In the genomic region with DNA sequence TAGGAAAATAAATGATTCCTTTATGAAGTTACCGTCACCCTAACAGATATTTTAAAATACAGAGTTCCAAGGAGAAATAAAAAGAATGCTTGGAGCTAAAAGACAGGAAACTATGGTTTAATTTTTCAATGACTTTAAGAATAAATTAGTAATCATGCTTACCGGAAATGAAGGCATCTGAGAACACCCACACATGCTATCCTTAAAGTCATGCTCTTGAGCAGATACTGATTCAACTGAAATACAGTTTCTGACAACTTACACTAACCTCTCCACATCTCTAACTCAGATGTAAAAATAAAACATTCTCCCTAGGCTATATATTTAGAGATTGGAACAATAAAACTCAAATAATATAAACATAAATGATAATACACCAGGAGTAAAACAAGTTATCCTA, we compare ENCODE assay signal across 18 cellular contexts. TPM values are rescaled to one million over a fixed set of nuclear protein-coding genes. Genes with fewer than 3 reads are reported as not detected.
DNase-seq lines count a peak whose midpoint lies in the region; ATAC-seq and TF ChIP-seq lines count a peak whose summit lies in the region.
"Had no signal": no experiment of that assay in that cellular context is flagged by ENCODE, and none has a peak within 500 bp of the region (broad histone marks: within the 10 kb centered on the region; RNA-seq: fewer than 3 reads in every experiment).

No MANE protein-coding gene starts in this region.

- TF ChIP-seq CTCF in natural killer cell (IDR thresholded peaks at IDR 0.05), result no peak
- no peak for TF ChIP-seq CTCF in tibial artery (IDR thresholded peaks at IDR 0.05)

- peaks cover 35% of the 10 kb centered on the region for H3K4me1 ChIP-seq in GM23248 (ENCODE audit: insufficient read depth)
- peaks cover 0 to 55% (median 21%) of the 10 kb centered on the region in 4 donors for H3K4me1 ChIP-seq in tibial artery

- H3K27ac ChIP-seq in GM23248 (peak overlapping the region; percentile 33), tibial artery (no peak overlapping the region)
- H3K27ac ChIP-seq: A549, Peyer's patch, prostate gland had no signal

- ATAC-seq in activated T-helper 17 cell treated with anti-CD3 and anti-CD28 coated beads, Interleukin-2, amount 50 U/mL, for 72 hours (replicated peaks), result peak; percentile 72
- ATAC-seq in natural killer cell, result peak in 1 of 3 donors; percentile 11
- ATAC-seq: A549, esophagus mucosa had no signal

- intact Hi-C loops in activated CD4-positive, alpha-beta T cell treated with anti-CD3 and anti-CD28 coated beads, Interleukin-2, amount 10 ng/mL, durations not matched to agents 24 days and 14 days (cut with micrococcal nuclease), result loop anchor here (1.0 kb wide), 1 partner anchor 8 kb away; the partner anchor contains the start of gene PSMD12
- intact Hi-C loops in natural killer cell (cut with micrococcal nuclease) (no loop called here), tibial artery (cut with DNase I; ENCODE audit: low total_unique reads) (no loop called here)

- peaks cover 38% of the 10 kb centered on the region for H3K4me1 Mint-ChIP-seq in activated CD4-positive, alpha-beta T cell treated with anti-CD3 and anti-CD28 coated beads, Interleukin-2, amount 10 ng/mL, durations not matched to agents 24 days and 14 days
- H3K4me1 Mint-ChIP-seq in activated T-helper 17 cell treated with anti-CD3 and anti-CD28 coated beads, Interleukin-2, amount 50 U/mL, for 72 hours, result peaks cover 33% of the 10 kb centered on the region
- H3K4me1 Mint-ChIP-seq in natural killer cell, result peaks cover 31 to 33% of the 10 kb centered on the region in 2 donors

- H3F3A ChIP-seq in GM23248 (ENCODE audit: insufficient read depth), result peaks cover 18% of the 10 kb centered on the region; the same call in 1 of the 2 replicates

- no peak for DNase-seq in activated CD4-positive, alpha-beta T cell treated with anti-CD3 and anti-CD28 coated beads, Interleukin-2, amount 10 ng/mL, durations not matched to agents 24 days and 14 days
- no peak for DNase-seq in activated CD4-positive, alpha-beta T cell treated with anti-CD3 and anti-CD28 coated beads, Interleukin-2, amount 50 U/mL, for 1 hour
- DNase-seq in GM23248 (peak; percentile 63), natural killer cell (no peak), tibial artery (no peak), NCI-H82 (lab: John Stamatoyannopoulos, UW) (no peak), NCI-H1105 treated with DMSO at 0.1 percent for 48 hours (lab: John Stamatoyannopoulos, UW) (no peak)
- DNase-seq: head of caudate nucleus, NCI-H1930, NCI-H69, Peyer's patch had no signal

- H3K9me2 ChIP-seq in GM23248 (ENCODE audit: insufficient read depth), result no peaks in the 10 kb centered on the region

- no peaks in the 10 kb centered on the region for H3K9me3 Mint-ChIP-seq in activated CD4-positive, alpha-beta T cell treated with anti-CD3 and anti-CD28 coated beads, Interleukin-2, amount 10 ng/mL, durations not matched to agents 24 days and 14 days
- no peaks in the 10 kb centered on the region for H3K9me3 Mint-ChIP-seq in activated T-helper 17 cell treated with anti-CD3 and anti-CD28 coated beads, Interleukin-2, amount 50 U/mL, for 72 hours
- H3K9me3 Mint-ChIP-seq in natural killer cell, result no peaks in the 10 kb centered on the region
- H3K9me3 Mint-ChIP-seq: nephron, type B pancreatic cell had no signal

- H3K27me3 Mint-ChIP-seq in activated CD4-positive, alpha-beta T cell treated with anti-CD3 and anti-CD28 coated beads, Interleukin-2, amount 10 ng/mL, durations not matched to agents 24 days and 14 days, result no peaks in the 10 kb centered on the region
- no peaks in the 10 kb centered on the region for H3K27me3 Mint-ChIP-seq in activated T-helper 17 cell treated with anti-CD3 and anti-CD28 coated beads, Interleukin-2, amount 50 U/mL, for 72 hours
- H3K27me3 Mint-ChIP-seq in natural killer cell (ENCODE audit: low read depth in 2 of 2), result no peaks in the 10 kb centered on the region
- H3K27me3 Mint-ChIP-seq: type B pancreatic cell had no signal

- H3K27me3 ChIP-seq in GM23248 (replicated peaks; ENCODE audit: insufficient read depth) (no peaks in the 10 kb centered on the region), tibial artery (no peaks in the 10 kb centered on the region)
- H3K27me3 ChIP-seq: Peyer's patch had no signal

- 50 to 54% methylated on average over 2 of the region's 2 CpGs for WGBS in GM23248 (ENCODE audit: low coverage in 1 of 2, low lambda C conversion rate in 2 of 2, missing lambda C conversion rate in 2 of 2), 2 experiments

- peak overlapping the region; percentile 85 for H3K27ac Mint-ChIP-seq in activated CD4-positive, alpha-beta T cell treated with anti-CD3 and anti-CD28 coated beads, Interleukin-2, amount 10 ng/mL, durations not matched to agents 24 days and 14 days
- H3K27ac Mint-ChIP-seq in activated T-helper 17 cell treated with anti-CD3 and anti-CD28 coated beads, Interleukin-2, amount 50 U/mL, for 72 hours, result peak overlapping the region; percentile 91
- peak overlapping the region in 1 of 2 donors; percentile 62 for H3K27ac Mint-ChIP-seq in natural killer cell
- H3K27ac Mint-ChIP-seq: nephron, type B pancreatic cell had no signal

- H3K36me3 Mint-ChIP-seq in activated CD4-positive, alpha-beta T cell treated with anti-CD3 and anti-CD28 coated beads, Interleukin-2, amount 10 ng/mL, durations not matched to agents 24 days and 14 days (ENCODE audit: low read depth), result peaks cover 51% of the 10 kb centered on the region
- H3K36me3 Mint-ChIP-seq in activated T-helper 17 cell treated with anti-CD3 and anti-CD28 coated beads, Interleukin-2, amount 50 U/mL, for 72 hours (ENCODE audit: low read depth), result peaks cover 96% of the 10 kb centered on the region
- H3K36me3 Mint-ChIP-seq in natural killer cell, result peaks cover 10% of the 10 kb centered on the region

- peak overlapping the region; percentile 56 for H3K4me2 ChIP-seq in GM23248 (ENCODE audit: unreplicated experiment)
- H3K4me2 ChIP-seq: A549 had no signal

- peaks cover 26% of the 10 kb centered on the region for H4K20me1 ChIP-seq in GM23248 (ENCODE audit: insufficient read depth)

- in situ Hi-C loops in GM23248 (cut with MboI), result no loop called here

- H3K4me3 Mint-ChIP-seq in activated CD4-positive, alpha-beta T cell treated with anti-CD3 and anti-CD28 coated beads, Interleukin-2, amount 10 ng/mL, durations not matched to agents 24 days and 14 days, result peak overlapping the region; percentile 67
- peak overlapping the region; percentile 90 for H3K4me3 Mint-ChIP-seq in activated T-helper 17 cell treated with anti-CD3 and anti-CD28 coated beads, Interleukin-2, amount 50 U/mL, for 72 hours
- peak overlapping the region; percentile 25 for H3K4me3 Mint-ChIP-seq in natural killer cell
- H3K4me3 Mint-ChIP-seq: nephron, type B pancreatic cell had no signal

- H3K36me3 ChIP-seq in GM23248 (ENCODE audit: low read depth) (peaks cover 39% of the 10 kb centered on the region), tibial artery (peaks cover 16 to 45% (median 35%) of the 10 kb centered on the region in 3 donors)
- H3K36me3 ChIP-seq: prostate gland had no signal

- H3K9me3 ChIP-seq in GM23248 (ENCODE audit: low read depth) (no peaks in the 10 kb centered on the region), tibial artery (no peaks in the 10 kb centered on the region)
- H3K9me3 ChIP-seq: A549, Peyer's patch, prostate gland had no signal

- H3K4me3 ChIP-seq in GM23248 (peak overlapping the region; percentile 34; the same call in 1 of the 2 replicates), tibial artery (no peak overlapping the region)
- H3K4me3 ChIP-seq: A549, lung, Peyer's patch, prostate gland had no signal

- peak overlapping the region; percentile 27; the same call in 1 of the 2 replicates for H3K9ac ChIP-seq in GM23248

- no peak overlapping the region for H2AFZ ChIP-seq in GM23248

- peaks cover 98% of the 10 kb centered on the region for H3K79me2 ChIP-seq in GM23248 (ENCODE audit: insufficient read depth)

RNA-seq across cellular contexts. Expression of gene PSMD12, which starts 7.8 kb away (rescaled TPM):
- total RNA-seq in activated CD4-positive, alpha-beta T cell treated with anti-CD3 and anti-CD28 coated beads, Interleukin-2, amount 10 ng/mL, durations not matched to agents 24 days and 14 days, result 92.3 and 93.6 TPM in 2 replicates
- 31.9 and 44.3 TPM in 2 replicates for total RNA-seq in GM23248 (2014; rRNA removed; shearing (Covaris generic))
- polyA plus RNA-seq in GM23248 (2016; fragmentation: Nextera tagmentation; extraction: Ambion mirVana), result 85.3 and 87.9 TPM in 2 replicates
- total RNA-seq in activated T-helper 17 cell treated with anti-CD3 and anti-CD28 coated beads, Interleukin-2, amount 50 U/mL, for 72 hours, result 100 to 1,000 TPM in 1 of 2 donors, 10 to 100 TPM in 1; 83.0 to 112 TPM
- total RNA-seq in natural killer cell, result 10 to 100 TPM; 57.4 to 58.2 (median 58.0) TPM

RNA-seq across cellular contexts. Expression of gene PITPNC1, which starts 18.5 kb away (rescaled TPM):
- 18.7 and 22.3 TPM in 2 replicates for total RNA-seq in activated CD4-positive, alpha-beta T cell treated with anti-CD3 and anti-CD28 coated beads, Interleukin-2, amount 10 ng/mL, durations not matched to agents 24 days and 14 days
- total RNA-seq in GM23248 (2014; rRNA removed; shearing (Covaris generic)), result 5.8 and 9.2 TPM in 2 replicates
- polyA plus RNA-seq in GM23248 (2016; fragmentation: Nextera tagmentation; extraction: Ambion mirVana), result 7.3 and 7.4 TPM in 2 replicates
- total RNA-seq in activated T-helper 17 cell treated with anti-CD3 and anti-CD28 coated beads, Interleukin-2, amount 50 U/mL, for 72 hours, result 10 to 100 TPM; 43.0 to 45.4 TPM
- total RNA-seq in natural killer cell, result 100 to 1,000 TPM; 150 to 185 (median 169) TPM

Comparison
In these comparisons a context has a peak if more than half of its experiments do, and no peak if none do; other contexts are left out.
1. H3K4me3 Mint-ChIP-seq: peak in every context shown above with its lines; median percentile 90 in activated T-helper 17 cell treated with anti-CD3 and anti-CD28 coated beads, Interleukin-2, amount 50 U/mL, for 72 hours; 67 in activated CD4-positive, alpha-beta T cell treated with anti-CD3 and anti-CD28 coated beads, Interleukin-2, amount 10 ng/mL, durations not matched to agents 24 days and 14 days; 25 in natural killer cell.